Comparison of ENCODE assay signal across 8 cellular contexts in the genomic region with DNA sequence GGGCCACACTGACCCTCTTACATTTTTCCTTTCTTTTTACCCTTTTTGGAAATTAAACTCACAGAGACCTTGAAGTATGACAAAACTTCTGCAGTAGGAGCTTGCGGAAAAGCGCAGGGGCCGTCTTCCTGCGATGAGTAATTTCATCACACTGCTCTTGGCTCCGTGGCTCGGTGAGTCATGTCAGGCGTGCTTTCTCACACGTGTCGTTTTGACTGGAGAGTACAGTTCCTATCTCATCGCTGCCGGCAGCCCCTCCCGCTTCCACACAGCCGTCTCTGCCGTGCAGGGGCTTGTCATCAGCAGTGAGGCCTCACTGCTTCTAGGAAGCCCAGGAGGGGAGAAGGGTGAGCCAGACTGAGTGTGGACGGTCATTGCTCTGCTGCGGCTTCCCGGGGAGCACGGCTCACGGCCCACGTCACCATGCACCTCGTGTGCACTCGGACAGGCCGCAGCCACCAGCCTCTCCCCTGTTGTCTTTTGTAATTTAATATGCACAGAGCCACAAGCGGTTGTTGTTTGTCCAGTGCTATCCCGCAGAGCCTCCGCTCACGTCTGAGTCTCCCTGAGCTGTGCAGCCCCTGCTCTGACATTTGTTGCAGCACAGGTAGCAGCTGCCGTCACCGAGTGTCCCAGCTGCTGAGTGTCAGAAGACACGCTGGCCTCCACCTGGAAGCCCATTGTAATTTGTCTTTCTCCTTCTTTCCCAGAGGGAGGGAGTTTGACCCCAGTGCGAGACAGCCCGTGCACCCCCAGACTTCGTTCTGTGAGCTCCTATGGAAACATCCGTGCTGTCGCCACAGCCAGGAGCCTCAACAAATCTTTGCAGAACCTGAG.
DNase-seq lines count a peak whose midpoint lies in the region; ATAC-seq lines count a peak whose summit lies in the region.

No MANE protein-coding gene starts in this region.

- peak; percentile 28 to 84 for DNase-seq in NCI-H524 (lab: John Stamatoyannopoulos, UW)
- no peak for DNase-seq in NCI-H524 treated with DMSO at 0.1 percent for 48 hours (lab: John Stamatoyannopoulos, UW)
- DNase-seq in SW480 (ENCODE audit: low spot score), result peak; percentile 90
- DNase-seq in activated naive CD8-positive, alpha-beta T cell treated with anti-CD3 and anti-CD28 coated beads, Interleukin-2, amount 10 ng/mL, durations not matched to agents 7 days and 5 days, result peak; percentile 76
- peak; percentile 91 for DNase-seq in hepatic stellate cell (ENCODE audit: low spot score)
- peak; percentile 53 to 94 (median 80) for DNase-seq in stimulated activated CD4-positive, alpha-beta T cell treated with anti-CD3 and anti-CD28 coated beads, Interleukin-1b, Interleukin-23, amount 100 ng/mL, for 24 hours (ENCODE audit: low read depth in 4 of 4, low spot score in 1 of 4)
- no peak for DNase-seq in NCI-H1105 (lab: John Stamatoyannopoulos, UW)

- H3K36me3 Mint-ChIP-seq in activated naive CD8-positive, alpha-beta T cell treated with anti-CD3 and anti-CD28 coated beads, Interleukin-2, amount 10 ng/mL, durations not matched to agents 7 days and 5 days, result peaks cover 31% of the 10 kb centered on the region

- H3K27me3 Mint-ChIP-seq in activated naive CD8-positive, alpha-beta T cell treated with anti-CD3 and anti-CD28 coated beads, Interleukin-2, amount 10 ng/mL, durations not matched to agents 7 days and 5 days, result no peaks in the 10 kb centered on the region

- peak overlapping the region; percentile 72 for H3K4me3 Mint-ChIP-seq in activated naive CD8-positive, alpha-beta T cell treated with anti-CD3 and anti-CD28 coated beads, Interleukin-2, amount 10 ng/mL, durations not matched to agents 7 days and 5 days

- peak overlapping the region; percentile 85 for H3K27ac Mint-ChIP-seq in activated naive CD8-positive, alpha-beta T cell treated with anti-CD3 and anti-CD28 coated beads, Interleukin-2, amount 10 ng/mL, durations not matched to agents 7 days and 5 days

- POLR2A ChIA-PET in activated naive CD8-positive, alpha-beta T cell treated with anti-CD3 and anti-CD28 coated beads, Interleukin-2, amount 10 ng/mL, durations not matched to agents 7 days and 5 days (lab: Charles Lee), result interaction anchor here (0.6 to 2.2 kb wide), 13 partner anchors 13 to 102 kb away, joined by 3 to 19 read pairs (median 4); no protein-coding TSS in a partner anchor

- no peaks in the 10 kb centered on the region for H3K9me3 Mint-ChIP-seq in activated naive CD8-positive, alpha-beta T cell treated with anti-CD3 and anti-CD28 coated beads, Interleukin-2, amount 10 ng/mL, durations not matched to agents 7 days and 5 days

- H3K4me1 Mint-ChIP-seq in activated naive CD8-positive, alpha-beta T cell treated with anti-CD3 and anti-CD28 coated beads, Interleukin-2, amount 10 ng/mL, durations not matched to agents 7 days and 5 days, result peaks cover 59% of the 10 kb centered on the region

- peak; percentile 74 for ATAC-seq in HG03565 (IDR thresholded peaks at IDR 0.05; ENCODE audit: unreplicated experiment)
- peak; percentile 88 for ATAC-seq in activated naive CD8-positive, alpha-beta T cell treated with anti-CD3 and anti-CD28 coated beads, Interleukin-2, amount 10 ng/mL, durations not matched to agents 7 days and 5 days (ENCODE audit: low read depth)

Comparison
In these comparisons a context has a peak if more than half of its experiments do, and no peak if none do; other contexts are left out.
1. DNase-seq: peak in NCI-H524 (2 of 2), SW480 (single experiment), activated naive CD8-positive, alpha-beta T cell treated with anti-CD3 and anti-CD28 coated beads, Interleukin-2, amount 10 ng/mL, durations not matched to agents 7 days and 5 days (single experiment), hepatic stellate cell (single experiment) and stimulated activated CD4-positive, alpha-beta T cell treated with anti-CD3 and anti-CD28 coated beads, Interleukin-1b, Interleukin-23, amount 100 ng/mL, for 24 hours (4 of 4); none in NCI-H524 treated with DMSO at 0.1 percent for 48 hours (single experiment) and NCI-H1105 (single experiment).